In genomic region chr12:73341559-73342247, GRCh38 we compare ENCODE assay signal across 37 cellular contexts.
"Had no signal": no experiment of that assay in that cellular context is flagged by ENCODE, and none has a peak within 500 bp of the region (broad histone marks: within the 10 kb centered on the region; RNA-seq: fewer than 3 reads in every experiment).

No MANE protein-coding gene starts in this region.

- H3K36me3 Mint-ChIP-seq: activated CD8-positive, alpha-beta memory T cell treated with anti-CD3 and anti-CD28 coated beads, Interleukin-2, amount 10 ng/mL, durations not matched to agents 7 days and 5 days; activated naive CD4-positive, alpha-beta T cell treated with anti-CD3 and anti-CD28 coated beads, Interleukin-2, amount 10 ng/mL, durations not matched to agents 7 days and 5 days; activated naive CD4-positive, alpha-beta T cell treated with anti-CD3 and anti-CD28 coated beads, Interleukin-2, amount 50 U/mL, for 24 hours; activated naive CD8-positive, alpha-beta T cell; activated naive CD8-positive, alpha-beta T cell treated with anti-CD3 and anti-CD28 coated beads, Interleukin-2, amount 10 ng/mL, durations not matched to agents 7 days and 5 days; brain had no signal

- H3K27me3 ChIP-seq: ascending aorta, cardiac muscle cell had no signal

- H3K27me3 Mint-ChIP-seq: activated B cell treated with CpG ODN at 0.5 μM for 24 hours; activated CD4-positive, alpha-beta memory T cell treated with anti-CD3 and anti-CD28 coated beads, Interleukin-2, amount 10 ng/mL, durations not matched to agents 7 days and 5 days; activated CD4-positive, alpha-beta T cell treated with anti-CD3 and anti-CD28 coated beads for 36 hours; activated CD4-positive, alpha-beta T cell treated with anti-CD3 and anti-CD28 coated beads, Interleukin-2, amount 10 ng/mL, durations not matched to agents 7 days and 5 days; activated CD8-positive, alpha-beta memory T cell treated with anti-CD3 and anti-CD28 coated beads, Interleukin-2, amount 10 ng/mL, durations not matched to agents 7 days and 5 days; activated naive CD4-positive, alpha-beta T cell treated with anti-CD3 and anti-CD28 coated beads, Interleukin-2, amount 10 ng/mL, durations not matched to agents 7 days and 5 days; activated naive CD4-positive, alpha-beta T cell treated with anti-CD3 and anti-CD28 coated beads, Interleukin-2, amount 50 U/mL, for 24 hours; activated naive CD8-positive, alpha-beta T cell; activated naive CD8-positive, alpha-beta T cell treated with anti-CD3 and anti-CD28 coated beads, Interleukin-2, amount 10 ng/mL, durations not matched to agents 7 days and 5 days; activated naive CD8-positive, alpha-beta T cell treated with anti-CD3 and anti-CD28 coated beads, Interleukin-2, amount 50 U/mL, for 24 hours; activated T-cell treated with anti-CD3 and anti-CD28 coated beads, Interleukin-2, amount 50 U/mL, for 24 hours; central memory CD8-positive, alpha-beta T cell had no signal

- H3K9me3 ChIP-seq: ascending aorta had no signal

- H3K36me3 ChIP-seq: ascending aorta, cardiac muscle cell had no signal

- FAIRE-seq: bronchial epithelial cell, TTC549 had no signal

- H3K4me1 ChIP-seq: ascending aorta had no signal

- H3K4me1 Mint-ChIP-seq: activated B cell treated with CpG ODN at 0.5 μM for 24 hours; activated CD4-positive, alpha-beta memory T cell treated with anti-CD3 and anti-CD28 coated beads, Interleukin-2, amount 10 ng/mL, durations not matched to agents 7 days and 5 days; activated CD4-positive, alpha-beta T cell treated with anti-CD3 and anti-CD28 coated beads for 36 hours; activated CD4-positive, alpha-beta T cell treated with anti-CD3 and anti-CD28 coated beads, Interleukin-2, amount 10 ng/mL, durations not matched to agents 7 days and 5 days; activated CD8-positive, alpha-beta memory T cell treated with anti-CD3 and anti-CD28 coated beads, Interleukin-2, amount 10 ng/mL, durations not matched to agents 7 days and 5 days; activated naive CD4-positive, alpha-beta T cell treated with anti-CD3 and anti-CD28 coated beads, Interleukin-2, amount 10 ng/mL, durations not matched to agents 7 days and 5 days; activated naive CD4-positive, alpha-beta T cell treated with anti-CD3 and anti-CD28 coated beads, Interleukin-2, amount 50 U/mL, for 24 hours; activated naive CD8-positive, alpha-beta T cell treated with anti-CD3 and anti-CD28 coated beads, Interleukin-2, amount 10 ng/mL, durations not matched to agents 7 days and 5 days; activated naive CD8-positive, alpha-beta T cell treated with anti-CD3 and anti-CD28 coated beads, Interleukin-2, amount 50 U/mL, for 24 hours; brain; central memory CD8-positive, alpha-beta T cell had no signal

- H3K27ac ChIP-seq: ascending aorta, cardiac muscle cell, VCaP had no signal

- H3K9me3 Mint-ChIP-seq: activated B cell treated with CpG ODN at 0.5 μM for 24 hours; activated naive CD4-positive, alpha-beta T cell treated with anti-CD3 and anti-CD28 coated beads, Interleukin-2, amount 50 U/mL, for 24 hours had no signal

- ATAC-seq: activated CD4-positive, alpha-beta T cell treated with anti-CD3 and anti-CD28 coated beads for 36 hours; activated CD8-positive, alpha-beta memory T cell treated with anti-CD3 and anti-CD28 coated beads, Interleukin-2, amount 10 ng/mL, durations not matched to agents 7 days and 5 days; activated CD8-positive, alpha-beta T cell treated with anti-CD3 and anti-CD28 coated beads, Interleukin-2, amount 10 ng/mL, durations not matched to agents 7 days and 5 days; activated naive CD8-positive, alpha-beta T cell treated with anti-CD3 and anti-CD28 coated beads, Interleukin-2, amount 50 U/mL, for 24 hours had no signal

- H3K4me3 Mint-ChIP-seq: activated B cell treated with CpG ODN at 0.5 μM for 24 hours; activated CD4-positive, alpha-beta memory T cell treated with anti-CD3 and anti-CD28 coated beads, Interleukin-2, amount 10 ng/mL, durations not matched to agents 7 days and 5 days; activated CD4-positive, alpha-beta T cell treated with anti-CD3 and anti-CD28 coated beads for 36 hours; activated CD4-positive, alpha-beta T cell treated with anti-CD3 and anti-CD28 coated beads, Interleukin-2, amount 10 ng/mL, durations not matched to agents 7 days and 5 days; activated CD8-positive, alpha-beta memory T cell treated with anti-CD3 and anti-CD28 coated beads, Interleukin-2, amount 10 ng/mL, durations not matched to agents 7 days and 5 days; activated CD8-positive, alpha-beta T cell treated with anti-CD3 and anti-CD28 coated beads, Interleukin-2, amount 10 ng/mL, durations not matched to agents 7 days and 5 days; activated naive CD4-positive, alpha-beta T cell treated with anti-CD3 and anti-CD28 coated beads, Interleukin-2, amount 10 ng/mL, durations not matched to agents 7 days and 5 days; activated naive CD4-positive, alpha-beta T cell treated with anti-CD3 and anti-CD28 coated beads, Interleukin-2, amount 50 U/mL, for 24 hours; activated naive CD8-positive, alpha-beta T cell; activated naive CD8-positive, alpha-beta T cell treated with anti-CD3 and anti-CD28 coated beads, Interleukin-2, amount 10 ng/mL, durations not matched to agents 7 days and 5 days; activated naive CD8-positive, alpha-beta T cell treated with anti-CD3 and anti-CD28 coated beads, Interleukin-2, amount 50 U/mL, for 24 hours; activated T-cell treated with anti-CD3 and anti-CD28 coated beads, Interleukin-2, amount 50 U/mL, for 24 hours; brain; central memory CD8-positive, alpha-beta T cell; T-helper 1 cell treated with Interleukin-12 subunit alpha and Interleukin-12 subunit beta and Interleukin-4 antibody, amounts not matched to agents 30 μg/mL and 1 μg/mL, for 36 hours; T-helper 2 cell treated with Interferon-gamma antibody and Interleukin-4, amounts not matched to agents 5 μg/mL and 100 μg/mL, for 36 hours had no signal

- H3K4me3 ChIP-seq: ascending aorta, cardiac muscle cell had no signal

- H3K27ac Mint-ChIP-seq: activated B cell treated with CpG ODN at 0.5 μM for 24 hours; activated CD4-positive, alpha-beta memory T cell treated with anti-CD3 and anti-CD28 coated beads, Interleukin-2, amount 10 ng/mL, durations not matched to agents 7 days and 5 days; activated CD4-positive, alpha-beta T cell treated with anti-CD3 and anti-CD28 coated beads for 36 hours; activated CD4-positive, alpha-beta T cell treated with anti-CD3 and anti-CD28 coated beads, Interleukin-2, amount 10 ng/mL, durations not matched to agents 7 days and 5 days; activated CD8-positive, alpha-beta memory T cell treated with anti-CD3 and anti-CD28 coated beads, Interleukin-2, amount 10 ng/mL, durations not matched to agents 7 days and 5 days; activated CD8-positive, alpha-beta T cell treated with anti-CD3 and anti-CD28 coated beads, Interleukin-2, amount 10 ng/mL, durations not matched to agents 7 days and 5 days; activated naive CD4-positive, alpha-beta T cell treated with anti-CD3 and anti-CD28 coated beads, Interleukin-2, amount 10 ng/mL, durations not matched to agents 7 days and 5 days; activated naive CD4-positive, alpha-beta T cell treated with anti-CD3 and anti-CD28 coated beads, Interleukin-2, amount 50 U/mL, for 24 hours; activated naive CD8-positive, alpha-beta T cell; activated naive CD8-positive, alpha-beta T cell treated with anti-CD3 and anti-CD28 coated beads, Interleukin-2, amount 10 ng/mL, durations not matched to agents 7 days and 5 days; activated naive CD8-positive, alpha-beta T cell treated with anti-CD3 and anti-CD28 coated beads, Interleukin-2, amount 50 U/mL, for 24 hours; activated T-cell treated with anti-CD3 and anti-CD28 coated beads, Interleukin-2, amount 50 U/mL, for 24 hours; activated T-helper 2 cell treated with anti-CD3 and anti-CD28 coated beads, Interferon-gamma antibody, Interleukin-2, Interleukin-4, amounts not matched to agents 10 μg/mL and 5 μg/mL and 100 μg/mL, durations not matched to agents 14 hours and 24 hours and 36 hours; brain; T-helper 1 cell treated with Interleukin-12 subunit alpha and Interleukin-12 subunit beta and Interleukin-4 antibody, amounts not matched to agents 30 μg/mL and 1 μg/mL, for 36 hours; T-helper 2 cell treated with Interferon-gamma antibody and Interleukin-4, amounts not matched to agents 5 μg/mL and 100 μg/mL, for 36 hours had no signal

- DNase-seq: activated B cell treated with CpG ODN at 0.5 μM for 24 hours; activated CD4-positive, alpha-beta memory T cell treated with anti-CD3 and anti-CD28 coated beads, Interleukin-2, amount 10 ng/mL, durations not matched to agents 7 days and 5 days; activated CD4-positive, alpha-beta T cell treated with anti-CD3 and anti-CD28 coated beads for 36 hours; activated CD4-positive, alpha-beta T cell treated with anti-CD3 and anti-CD28 coated beads for 48 hours; activated CD4-positive, alpha-beta T cell treated with anti-CD3 and anti-CD28 coated beads, Interleukin-2, amount 10 ng/mL, durations not matched to agents 7 days and 5 days; activated CD4-positive, alpha-beta T cell treated with anti-CD3 and anti-CD28 coated beads, Interleukin-2, amount 50 U/mL, for 48 hours; activated CD4-positive, CD25-positive, alpha-beta regulatory T cell treated with anti-CD3 and anti-CD28 coated beads, Interleukin-2, amount 50 U/mL, for 72 hours; activated CD8-positive, alpha-beta memory T cell treated with anti-CD3 and anti-CD28 coated beads for 24 hours; activated CD8-positive, alpha-beta memory T cell treated with anti-CD3 and anti-CD28 coated beads, Interleukin-2, amount 10 ng/mL, durations not matched to agents 7 days and 5 days; activated CD8-positive, alpha-beta memory T cell treated with anti-CD3 and anti-CD28 coated beads, Interleukin-2, amount 50 U/mL, for 48 hours; activated CD8-positive, alpha-beta T cell treated with anti-CD3 and anti-CD28 coated beads, Interleukin-2, amount 10 ng/mL, durations not matched to agents 7 days and 5 days; activated effector memory CD4-positive, alpha-beta T cell treated with Interleukin-2 at 50 U/mL for 16 hours; activated gamma-delta T cell; activated naive CD4-positive, alpha-beta T cell treated with anti-CD3 and anti-CD28 coated beads, Interleukin-2, amount 10 ng/mL, durations not matched to agents 7 days and 5 days; activated naive CD4-positive, alpha-beta T cell treated with Interleukin-2 at 50 U/mL for 16 hours; activated naive CD8-positive, alpha-beta T cell treated with anti-CD3 and anti-CD28 coated beads, Interleukin-2, amount 10 ng/mL, durations not matched to agents 7 days and 5 days; activated naive CD8-positive, alpha-beta T cell treated with anti-CD3 and anti-CD28 coated beads, Interleukin-2, amount 50 U/mL, for 24 hours; activated T-cell treated with anti-CD3 and anti-CD28 coated beads, Interleukin-2, amount 50 U/mL, for 24 hours; activated T-cell treated with anti-CD3 and anti-CD28 coated beads, Interleukin-2, amount 50 U/mL, for 48 hours; amygdala; anterior cingulate cortex; caudate nucleus; cerebellar nuclear complex; T-helper 2 cell; T-helper 9 cell had no signal
